In the genomic region with DNA sequence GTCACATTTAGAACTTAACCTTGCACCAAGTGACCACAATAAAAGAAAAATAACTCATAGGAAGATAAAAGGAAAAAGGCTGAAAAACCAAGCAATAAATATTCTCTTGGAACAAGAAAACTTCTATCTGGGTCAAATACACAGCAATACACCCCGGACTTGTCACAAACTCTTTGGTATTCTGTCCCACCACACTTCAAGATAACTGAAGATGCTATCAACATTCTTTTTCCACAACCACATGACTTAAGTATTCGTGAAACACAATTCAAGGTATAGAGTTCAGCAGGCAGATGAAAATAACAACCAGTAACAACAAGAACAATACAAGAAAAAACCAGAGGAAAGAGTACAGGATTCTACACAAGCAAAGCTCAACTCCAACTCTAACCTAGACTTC, we compare ENCODE assay signal across 22 cellular contexts. TPM values are rescaled to one million over a fixed set of nuclear protein-coding genes. Genes with fewer than 3 reads are reported as not detected.
DNase-seq lines count a peak whose midpoint lies in the region; ATAC-seq and TF ChIP-seq lines count a peak whose summit lies in the region.
"Had no signal": no experiment of that assay in that cellular context is flagged by ENCODE, and none has a peak within 500 bp of the region (broad histone marks: within the 10 kb centered on the region; RNA-seq: fewer than 3 reads in every experiment).

No MANE protein-coding gene starts in this region.

- TF ChIP-seq CTCF in activated B cell treated with CpG ODN at 0.5 μM for 24 hours (IDR thresholded peaks at IDR 0.05) (no peak), left lung (IDR thresholded peaks at IDR 0.05) (no peak), type B pancreatic cell (conservative IDR thresholded peaks at IDR 0.05) (no peak), esophagus muscularis mucosa (IDR thresholded peaks at IDR 0.05) (no peak)

- no peak for TF ChIP-seq POLR2A in esophagus muscularis mucosa (IDR thresholded peaks at IDR 0.05; ENCODE audit: low read depth)

- intact Hi-C loops in activated B cell treated with CpG ODN at 0.5 μM for 24 hours (cut with micrococcal nuclease) (no loop called here), left lung (cut with DNase I) (no loop called here), esophagus muscularis mucosa (cut with DNase I) (no loop called here)

- peaks cover 16% of the 10 kb centered on the region for H3K36me3 Mint-ChIP-seq in activated naive CD4-positive, alpha-beta T cell treated with anti-CD3 and anti-CD28 coated beads, Interleukin-2, amount 50 U/mL, for 24 hours
- H3K36me3 Mint-ChIP-seq in activated B cell treated with CpG ODN at 0.5 μM for 24 hours (ENCODE audit: low read depth) = peaks cover 32% of the 10 kb centered on the region
- H3K36me3 Mint-ChIP-seq in type B pancreatic cell = peaks cover 19% of the 10 kb centered on the region

- no peak overlapping the region for H3K4me3 ChIP-seq in left lung
- H3K4me3 ChIP-seq in esophagus muscularis mucosa = no peak overlapping the region
- H3K4me3 ChIP-seq: lower lobe of right lung had no signal

- peaks cover 0 to 35% of the 10 kb centered on the region in 2 donors for H3K36me3 ChIP-seq in left lung
- peaks cover 5 to 33% (median 20%) of the 10 kb centered on the region in 4 donors for H3K36me3 ChIP-seq in esophagus muscularis mucosa

- no peaks in the 10 kb centered on the region for H3K27me3 Mint-ChIP-seq in activated naive CD4-positive, alpha-beta T cell treated with anti-CD3 and anti-CD28 coated beads, Interleukin-2, amount 50 U/mL, for 24 hours
- H3K27me3 Mint-ChIP-seq in activated B cell treated with CpG ODN at 0.5 μM for 24 hours (no peaks in the 10 kb centered on the region), type B pancreatic cell (no peaks in the 10 kb centered on the region)
- H3K27me3 Mint-ChIP-seq: stimulated activated naive B cell treated with anti-CD40 and anti-IgM and Interleukin-4, amounts not matched to agents 10 μg/mL and 1 μg/mL and 100 μg/mL, for 72 hours had no signal

- no peak overlapping the region for H3K27ac ChIP-seq in left lung
- no peak overlapping the region for H3K27ac ChIP-seq in esophagus muscularis mucosa (replicated peaks in 1 of 4)
- H3K27ac ChIP-seq: lower lobe of right lung, WERI-Rb-1 had no signal

- CTCF ChIA-PET in activated B cell treated with CpG ODN at 0.5 μM for 24 hours (lab: Charles Lee) = interaction anchor here (1.3 kb wide), 1 partner anchor 8 kb away, joined by 3 read pairs; no protein-coding TSS in a partner anchor

- H3K27me3 ChIP-seq in left lung (no peaks in the 10 kb centered on the region), esophagus muscularis mucosa (no peaks in the 10 kb centered on the region)

- H3K9me3 ChIP-seq in left lung = no peaks in the 10 kb centered on the region
- no peaks in the 10 kb centered on the region for H3K9me3 ChIP-seq in esophagus muscularis mucosa
- H3K9me3 ChIP-seq: lower lobe of right lung had no signal

- DNase-seq in activated naive CD4-positive, alpha-beta T cell treated with anti-CD3 and anti-CD28 coated beads, Interleukin-2, amount 50 U/mL, for 16 hours = no peak
- DNase-seq in activated B cell treated with CpG ODN at 0.5 μM for 24 hours (no peak), left lung (no peak), type B pancreatic cell (ENCODE audit: extremely low spot score, unreplicated experiment) (no peak), esophagus muscularis mucosa (ENCODE audit: extremely low spot score) (no peak), H4 (ENCODE audit: low spot score) (no peak)
- DNase-seq: activated naive CD4-positive, alpha-beta T cell treated with Interleukin-2 at 50 U/mL for 16 hours; EL; glutamatergic neuron; Kasumi-1; lower lobe of right lung; NCI-H1105 treated with DMSO at 0.1 percent for 48 hours; NCI-H2171 treated with DMSO at 0.1 percent for 48 hours; NCI-H748 treated with DMSO at 0.1 percent for 48 hours; stimulated activated naive B cell treated with anti-CD40 and anti-IgM and Interleukin-4, amounts not matched to agents 10 μg/mL and 1 μg/mL and 100 μg/mL, for 72 hours; WERI-Rb-1 had no signal

- H3K27ac Mint-ChIP-seq in activated naive CD4-positive, alpha-beta T cell treated with anti-CD3 and anti-CD28 coated beads, Interleukin-2, amount 50 U/mL, for 24 hours = peak overlapping the region; percentile 26
- H3K27ac Mint-ChIP-seq in activated B cell treated with CpG ODN at 0.5 μM for 24 hours (peak overlapping the region; percentile 31), type B pancreatic cell (peak overlapping the region; percentile 37)
- H3K27ac Mint-ChIP-seq: stimulated activated naive B cell treated with anti-CD40 and anti-IgM and Interleukin-4, amounts not matched to agents 10 μg/mL and 1 μg/mL and 100 μg/mL, for 72 hours had no signal

- TF ChIP-seq EP300 in esophagus muscularis mucosa (IDR thresholded peaks at IDR 0.05) = no peak

- POLR2A ChIA-PET in activated B cell treated with CpG ODN at 0.5 μM for 24 hours (lab: Charles Lee) = no interaction called here

- H3K4me1 ChIP-seq in left lung = peaks cover 22 to 46% of the 10 kb centered on the region in 2 donors
- H3K4me1 ChIP-seq in esophagus muscularis mucosa = peaks cover 12 to 29% (median 27%) of the 10 kb centered on the region in 4 donors

- no peaks in the 10 kb centered on the region for H3K9me3 Mint-ChIP-seq in activated naive CD4-positive, alpha-beta T cell treated with anti-CD3 and anti-CD28 coated beads, Interleukin-2, amount 50 U/mL, for 24 hours
- H3K9me3 Mint-ChIP-seq in activated B cell treated with CpG ODN at 0.5 μM for 24 hours = no peaks in the 10 kb centered on the region
- no peaks in the 10 kb centered on the region for H3K9me3 Mint-ChIP-seq in type B pancreatic cell

- ATAC-seq in activated B cell treated with CpG ODN at 0.5 μM for 24 hours (ENCODE audit: low read depth) (no peak), left lung (peak; percentile 11), GM19395 (IDR thresholded peaks at IDR 0.05; ENCODE audit: unreplicated experiment) (no peak)
- ATAC-seq: esophagus mucosa; Panc1; SK-N-SH treated with all-trans-retinoic acid at 6 μM for 48 hours; stimulated activated naive B cell treated with anti-CD40 and anti-IgM and Interleukin-4, amounts not matched to agents 10 μg/mL and 1 μg/mL and 100 μg/mL, for 72 hours had no signal

- WGBS in esophagus muscularis mucosa = 79% methylated on average over 2 of the region's 2 CpGs

- H3K4me3 Mint-ChIP-seq in activated naive CD4-positive, alpha-beta T cell treated with anti-CD3 and anti-CD28 coated beads, Interleukin-2, amount 50 U/mL, for 24 hours = peak overlapping the region; percentile 2
- H3K4me3 Mint-ChIP-seq in activated B cell treated with CpG ODN at 0.5 μM for 24 hours = no peak overlapping the region
- H3K4me3 Mint-ChIP-seq in type B pancreatic cell = no peak overlapping the region
- H3K4me3 Mint-ChIP-seq: neural crest cell had no signal

- H3K4me1 Mint-ChIP-seq in activated naive CD4-positive, alpha-beta T cell treated with anti-CD3 and anti-CD28 coated beads, Interleukin-2, amount 50 U/mL, for 24 hours = peaks cover 51% of the 10 kb centered on the region
- H3K4me1 Mint-ChIP-seq in activated B cell treated with CpG ODN at 0.5 μM for 24 hours = peaks cover 65% of the 10 kb centered on the region
- H3K4me1 Mint-ChIP-seq in type B pancreatic cell (ENCODE audit: unreplicated experiment) = peaks cover 45% of the 10 kb centered on the region

RNA-seq across cellular contexts. Expression of gene MBD2, which starts 18.0 kb away (rescaled TPM):
- 146 and 150 TPM in 2 replicates for total RNA-seq in activated B cell treated with CpG ODN at 0.5 μM for 24 hours
- total RNA-seq in left lung = 10 to 100 TPM; 63.5 to 89.6 TPM
- 48.8 and 100 TPM in 2 replicates for total RNA-seq in type B pancreatic cell (ENCODE audit: low replicate concordance)
- 10 to 100 TPM; 30.7 to 43.9 (median 40.8) TPM for total RNA-seq in esophagus muscularis mucosa
- total RNA-seq in H4 (2014; rRNA removed; shearing (Covaris generic)) = 25.0 and 494 TPM in 2 replicates
